In the genomic region with DNA sequence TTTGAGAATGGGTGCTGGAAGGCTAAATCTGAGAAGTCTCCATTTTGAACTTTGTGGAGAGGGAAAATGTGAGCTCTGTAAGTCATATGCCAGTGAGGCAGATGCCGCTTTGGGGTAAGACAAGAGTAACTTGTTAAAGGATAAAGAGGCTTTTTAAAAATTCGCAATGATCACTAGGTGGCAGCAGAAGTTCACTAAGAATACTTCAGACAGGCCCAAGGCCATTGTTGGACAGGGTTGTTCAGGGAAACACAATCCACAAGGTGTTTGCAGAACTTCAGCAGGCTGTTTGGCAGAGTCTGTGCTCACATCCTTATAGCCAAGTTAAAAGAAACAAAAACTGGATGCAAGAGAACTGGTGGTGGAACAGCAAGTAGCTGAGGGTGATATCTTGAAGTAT, we compare ENCODE assay signal across 1 cellular context.
TF ChIP-seq lines count a peak whose summit lies in the region.

No MANE protein-coding gene starts in this region.

TF ChIP-seq in H1, 55 proteins besides CTCF, POLR2A, EP300 and RAD21:
- no peak for TF ChIP-seq GTF2F1 (IDR thresholded peaks at IDR 0.05; ENCODE audit: borderline replicate concordance, low read depth, low read length)
- TF ChIP-seq, protein P1, sequence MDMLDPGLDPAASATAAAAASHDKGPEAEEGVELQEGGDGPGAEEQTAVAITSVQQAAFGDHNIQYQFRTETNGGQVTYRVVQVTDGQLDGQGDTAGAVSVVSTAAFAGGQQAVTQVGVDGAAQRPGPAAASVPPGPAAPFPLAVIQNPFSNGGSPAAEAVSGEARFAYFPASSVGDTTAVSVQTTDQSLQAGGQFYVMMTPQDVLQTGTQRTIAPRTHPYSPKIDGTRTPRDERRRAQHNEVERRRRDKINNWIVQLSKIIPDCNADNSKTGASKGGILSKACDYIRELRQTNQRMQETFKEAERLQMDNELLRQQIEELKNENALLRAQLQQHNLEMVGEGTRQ (IDR thresholded peaks at IDR 0.05; ENCODE audit: low read length), result no peak
